10 cellular contexts compared by ENCODE assay signal in genomic region chr18:24923138-24923537, GRCh38.
DNase-seq lines count a peak whose midpoint lies in the region; ATAC-seq, FAIRE-seq and TF ChIP-seq lines count a peak whose summit lies in the region.
"Had no signal": no experiment of that assay in that cellular context is flagged by ENCODE, and none has a peak within 500 bp of the region (broad histone marks: within the 10 kb centered on the region; RNA-seq: fewer than 3 reads in every experiment).

No MANE protein-coding gene starts in this region.

- DNase-seq in SJCRH30 (no peak), urothelium cell line (ENCODE audit: low spot score) (no peak), activated gamma-delta T cell (lab: John Stamatoyannopoulos, UW) (no peak)
- DNase-seq in activated T-cell treated with anti-CD3 and anti-CD28 coated beads, Interleukin-2, amount 50 U/mL, for 48 hours = no peak
- DNase-seq: NCI-H1092 had no signal

- ATAC-seq in GM18858 (IDR thresholded peaks at IDR 0.05; ENCODE audit: unreplicated experiment) (peak; percentile 92), GM21423 (IDR thresholded peaks at IDR 0.05; ENCODE audit: unreplicated experiment) (peak; percentile 93), HG03025 (IDR thresholded peaks at IDR 0.05; ENCODE audit: low FRiP score, unreplicated experiment) (peak; percentile 96)

- TF ChIP-seq CTCF in OCI-LY3 (IDR thresholded peaks at IDR 0.05; ENCODE audit: low read depth, low read length) = no peak

- H3K36me3 ChIP-seq in OCI-LY3 (replicated peaks; ENCODE audit: low read depth, low read length) = no peaks in the 10 kb centered on the region
- no peaks in the 10 kb centered on the region for H3K36me3 ChIP-seq in SJCRH30

- H3K4me2 ChIP-seq in OCI-LY3 (ENCODE audit: low read length) = peak overlapping the region; percentile 2; the same call in 1 of the 2 replicates

- H3K27ac ChIP-seq in OCI-LY3 (ENCODE audit: low read length) (no peak overlapping the region), SJCRH30 (no peak overlapping the region)
- H3K27ac ChIP-seq: C4-2B had no signal

- no peaks in the 10 kb centered on the region for H3K79me2 ChIP-seq in OCI-LY3 (ENCODE audit: low read length)

- H3K4me1 ChIP-seq in OCI-LY3 (ENCODE audit: low read length) = peaks cover 19% of the 10 kb centered on the region
- no peaks in the 10 kb centered on the region for H3K4me1 ChIP-seq in SJCRH30

- H3K27me3 ChIP-seq in OCI-LY3 (ENCODE audit: low read depth, low read length) = no peaks in the 10 kb centered on the region; the same call in 1 of the 2 replicates
- H3K27me3 ChIP-seq in SJCRH30 = no peaks in the 10 kb centered on the region

- H4K20me1 ChIP-seq in OCI-LY3 (ENCODE audit: insufficient read depth, low read length) = no peaks in the 10 kb centered on the region

- H3K4me3 ChIP-seq in OCI-LY3 (ENCODE audit: low read length) = no peak overlapping the region
- no peak overlapping the region for H3K4me3 ChIP-seq in SJCRH30

- FAIRE-seq in urothelium cell line (lab: Jason Lieb, UNC) = no peak

- H3K9me3 ChIP-seq in OCI-LY3 (ENCODE audit: insufficient read depth, low read length) = no peaks in the 10 kb centered on the region
- no peaks in the 10 kb centered on the region for H3K9me3 ChIP-seq in SJCRH30 (replicated peaks)

- no peak overlapping the region for H3K9ac ChIP-seq in OCI-LY3 (ENCODE audit: low read length)

- no peak overlapping the region for H2AFZ ChIP-seq in OCI-LY3 (ENCODE audit: low read depth, low read length)
